In genomic region chr6:108080010-108080780, GRCh38 we compare ENCODE assay signal across 1 cellular context.
TF ChIP-seq lines count a peak whose summit lies in the region.

No MANE protein-coding gene starts in this region.

TF ChIP-seq in H1, 55 proteins besides CTCF, POLR2A, EP300 and RAD21:
- TF ChIP-seq CHD2 (IDR thresholded peaks at IDR 0.05; ENCODE audit: low read length), result no peak
TF ChIP-seq in H1: peak in this region for 0.
